ENCODE assay signal across 8 cellular contexts in genomic region chr5:150778103-150778516, GRCh38.
A peak's percentile ranks its signal among the peaks of the same experiment; 100 is the strongest.
DNase-seq lines count a peak whose midpoint lies in the region; ATAC-seq and TF ChIP-seq lines count a peak whose summit lies in the region.

No MANE protein-coding gene starts in this region.

- ATAC-seq in GM21526 (IDR thresholded peaks at IDR 0.05; ENCODE audit: low FRiP score, unreplicated experiment), result no peak

- H3K4me2 ChIP-seq in BLaER1, result peak overlapping the region; percentile 89

- TF ChIP-seq CTCF in choroid plexus epithelial cell (conservative IDR thresholded peaks at IDR 0.05; ENCODE audit: low read depth, low read length) (no peak), GM10248 (IDR thresholded peaks at IDR 0.05; ENCODE audit: control extremely low read depth, extremely low read depth, low read depth, missing control alignments) (no peak)

- H3K9me3 ChIP-seq in BLaER1 (no peaks in the 10 kb centered on the region), mucosa of rectum (ENCODE audit: control insufficient read depth in 2 of 2, low read length in 2 of 2) (no peaks in the 10 kb centered on the region)

- H3K27me3 ChIP-seq in BLaER1, result no peaks in the 10 kb centered on the region
- no peaks in the 10 kb centered on the region for H3K27me3 ChIP-seq in mucosa of rectum (ENCODE audit: control insufficient read depth in 2 of 2, insufficient read depth in 2 of 2, low read length in 2 of 2)

- H3K27ac ChIP-seq in BLaER1 (peak overlapping the region; percentile 91), mucosa of rectum (ENCODE audit: low read depth in 2 of 2, low read length in 2 of 2) (peak overlapping the region; percentile 84 to 86)

- DNase-seq in HuH-7 (ENCODE audit: low spot score) (peak; percentile 13), choroid plexus epithelial cell (ENCODE audit: low read depth) (peak; percentile 42), NCI-H446 (lab: John Stamatoyannopoulos, UW) (no peak), islet precursor cell (no peak), GM10248 (ENCODE audit: extremely low spot score) (no peak)

- H4K20me1 ChIP-seq in BLaER1, result no peaks in the 10 kb centered on the region

- H3K4me1 ChIP-seq in BLaER1, result peaks cover 73% of the 10 kb centered on the region
- H3K4me1 ChIP-seq in mucosa of rectum (ENCODE audit: control insufficient read depth in 2 of 2, insufficient read depth in 2 of 2, low read length in 2 of 2), result peaks cover 37 to 45% of the 10 kb centered on the region in 2 donors

- CTCF ChIA-PET in GM10248 (lab: Yijun Ruan, JAX), result interaction anchor here (1.1 to 8.2 kb wide), 9 partner anchors 9 to 78 kb away, joined by 3 to 131 read pairs (median 8); partner anchors contain the start of genes DCTN4 and RBM22

- no peaks in the 10 kb centered on the region for H3K36me3 ChIP-seq in BLaER1
- no peaks in the 10 kb centered on the region for H3K36me3 ChIP-seq in mucosa of rectum (ENCODE audit: control insufficient read depth in 2 of 2, insufficient read depth in 2 of 2, low read length in 2 of 2)

- H3K9ac ChIP-seq in BLaER1 (peak overlapping the region; percentile 88), mucosa of rectum (ENCODE audit: low read depth in 1 of 2, low read length in 2 of 2) (peak overlapping the region; percentile 85)

- POLR2A ChIA-PET in GM10248 (lab: Yijun Ruan, JAX), result interaction anchor here (0.6 to 1.1 kb wide), 2 partner anchors 77 to 287 kb away, joined by 4 to 7 read pairs; partner anchors contain the start of gene RBM22

- peak overlapping the region; percentile 87 for H3K4me3 ChIP-seq in BLaER1
- peak overlapping the region; percentile 89 for H3K4me3 ChIP-seq in choroid plexus epithelial cell (ENCODE audit: low read depth, low read length)
- peak overlapping the region; percentile 79 to 89 for H3K4me3 ChIP-seq in mucosa of rectum (ENCODE audit: low read length in 2 of 2)

Comparison
In these comparisons a context has a peak if more than half of its experiments do, and no peak if none do; other contexts are left out.
1. DNase-seq: peak in HuH-7 (single experiment) and choroid plexus epithelial cell (single experiment); none in NCI-H446 (0 of 2), islet precursor cell (single experiment) and GM10248 (single experiment).
2. Peak in every context shown above with its lines, with median percentiles within 50 percentile points of each other: H3K4me3 ChIP-seq.